ENCODE assay signal across 9 cellular contexts in the genomic region with DNA sequence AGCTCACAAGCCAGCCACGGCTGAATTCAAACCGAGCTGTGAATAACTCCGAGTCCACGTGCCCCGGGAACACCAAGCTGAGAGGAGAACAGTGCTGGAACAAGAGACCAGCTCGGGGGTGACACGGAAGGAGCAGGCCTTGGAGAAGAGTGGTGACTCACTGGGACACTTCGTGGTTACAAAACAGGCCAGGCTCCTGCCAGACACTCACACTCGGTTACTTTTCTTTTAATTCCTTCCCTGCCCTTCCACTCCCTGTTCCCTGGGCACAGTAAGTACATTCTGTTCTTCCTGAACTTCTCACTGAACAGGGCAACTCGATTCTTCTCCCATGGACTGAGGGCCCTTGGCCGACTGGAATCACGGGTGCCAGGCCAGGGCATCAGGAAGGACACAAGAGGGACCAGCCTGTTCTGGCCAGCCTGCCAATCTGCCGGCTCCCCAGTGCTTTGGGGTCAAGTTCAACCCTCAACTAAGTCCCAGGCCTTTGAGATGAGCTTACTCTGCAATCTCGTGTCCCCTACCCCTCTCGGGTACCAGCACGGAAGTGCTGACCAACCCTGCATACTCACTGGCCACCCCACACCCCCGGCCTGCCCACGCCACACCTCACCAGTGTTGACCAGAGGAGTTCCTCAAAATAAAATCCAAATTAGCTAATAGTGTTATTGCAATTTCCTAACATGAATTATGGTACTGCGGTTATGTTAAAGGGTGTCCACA.
A peak's percentile ranks its signal among the peaks of the same experiment; 100 is the strongest.
DNase-seq lines count a peak whose midpoint lies in the region; ATAC-seq, FAIRE-seq and TF ChIP-seq lines count a peak whose summit lies in the region.
"Had no signal": no experiment of that assay in that cellular context is flagged by ENCODE, and none has a peak within 500 bp of the region (broad histone marks: within the 10 kb centered on the region; RNA-seq: fewer than 3 reads in every experiment).

No MANE protein-coding gene starts in this region.

- no peak overlapping the region for H3K18ac ChIP-seq in IMR-90 (ENCODE audit: low read depth, low read length)

- H3K36me3 ChIP-seq in IMR-90 (ENCODE audit: control insufficient read depth, insufficient read depth, low read length) (no peaks in the 10 kb centered on the region), HepG2 (replicated peaks in 1 of 2; ENCODE audit: control insufficient read depth in 1 of 2, insufficient read depth in 2 of 2, low read length in 2 of 2) (no peaks in the 10 kb centered on the region), thoracic aorta (no peaks in the 10 kb centered on the region), SJCRH30 (no peaks in the 10 kb centered on the region)

- no peaks in the 10 kb centered on the region; the same call in 1 of the 2 replicates for H4K20me1 ChIP-seq in IMR-90 (ENCODE audit: insufficient read depth, low read length)
- H4K20me1 ChIP-seq in HepG2 (ENCODE audit: insufficient read depth, low read length), result no peaks in the 10 kb centered on the region

- H2AFZ ChIP-seq in IMR-90 (replicated peaks; ENCODE audit: low read length, poor library complexity) (peak overlapping the region; percentile 79), HepG2 (ENCODE audit: low read length) (no peak overlapping the region)

- no peaks in the 10 kb centered on the region for H3K9me1 ChIP-seq in IMR-90 (ENCODE audit: insufficient read depth, low read length)

- dilution Hi-C loops in IMR-90 (cut with HindIII; ENCODE audit: low sequenced_read_pairs, unreplicated experiment), result no loop called here

- H3K79me1 ChIP-seq in IMR-90 (ENCODE audit: low read depth in 1 of 2, low read length in 2 of 2), result no peaks in the 10 kb centered on the region

- H2BK120ac ChIP-seq in IMR-90 (ENCODE audit: low read depth, low read length), result no peak overlapping the region

- H3K9me3 ChIP-seq in IMR-90 (ENCODE audit: control insufficient read depth, insufficient read depth, low read length), result no peaks in the 10 kb centered on the region
- no peaks in the 10 kb centered on the region for H3K9me3 ChIP-seq in HepG2 (ENCODE audit: low read length)
- no peaks in the 10 kb centered on the region for H3K9me3 ChIP-seq in thoracic aorta
- no peaks in the 10 kb centered on the region for H3K9me3 ChIP-seq in SJCRH30 (replicated peaks)

- 72% methylated on average over 11 of the region's 19 CpGs; no CpG with 5 or more reads in 1 of the 2 experiments for WGBS in IMR-90 (ENCODE audit: extremely low coverage in 2 of 2, insufficient read length in 1 of 2), 2 experiments
- WGBS in HepG2 (ENCODE audit: low lambda C conversion rate), result 16% methylated on average over 19 of the region's 19 CpGs

- H4K8ac ChIP-seq in IMR-90 (ENCODE audit: low read depth in 2 of 2, low read length in 2 of 2), result no peak overlapping the region

- no peak overlapping the region for H3K56ac ChIP-seq in IMR-90 (ENCODE audit: extremely low read depth, insufficient read depth, low read length)

- no peak for TF ChIP-seq RAD21 in IMR-90 (IDR thresholded peaks at IDR 0.05; ENCODE audit: low read length)
- no peak for TF ChIP-seq RAD21 in HepG2 (CRISPR knock-in tag; IDR thresholded peaks at IDR 0.05)

- no peak for FAIRE-seq in HepG2 (lab: Jason Lieb, UNC)

- no peak overlapping the region for H2AK9ac ChIP-seq in IMR-90 (replicated peaks; ENCODE audit: low read depth, low read length, poor library complexity)

- DNase-seq in IMR-90, result peak; percentile 35
- DNase-seq in cerebellar cortex (ENCODE audit: low spot score), result peak; percentile 23
- DNase-seq in HepG2 (ENCODE audit: low spot score), result no peak
- DNase-seq in thoracic aorta (ENCODE audit: low spot score), result peak; percentile 74
- no peak for DNase-seq in SJCRH30
- no peak for DNase-seq in erythroblast (lab: John Stamatoyannopoulos, UW)
- no peak for DNase-seq in stimulated activated CD4-positive, alpha-beta T cell treated with anti-CD3 and anti-CD28 coated beads, Interleukin-15, amount 100 ng/mL, for 24 hours
- DNase-seq: activated naive CD8-positive, alpha-beta T cell treated with anti-CD3 and anti-CD28 coated beads for 36 hours had no signal

- H3K4me3 ChIP-seq in IMR-90 (ENCODE audit: insufficient read depth, low read depth, low read length) (no peak overlapping the region), HepG2 (replicated peaks in 1 of 3; ENCODE audit: insufficient read depth in 1 of 3, low read depth in 2 of 3, low read length in 3 of 3) (no peak overlapping the region), thoracic aorta (no peak overlapping the region), SJCRH30 (no peak overlapping the region)

- H3K9ac ChIP-seq in IMR-90 (ENCODE audit: low read depth, low read length), result no peak overlapping the region
- no peak overlapping the region for H3K9ac ChIP-seq in HepG2 (ENCODE audit: insufficient read depth, low read depth, low read length)

- H4K5ac ChIP-seq in IMR-90 (ENCODE audit: low read depth, low read length), result no peak overlapping the region

- H3K23ac ChIP-seq in IMR-90 (ENCODE audit: low read depth, low read length), result no peak overlapping the region

- peak; percentile 73 for ATAC-seq in IMR-90 (ENCODE audit: low read depth)
- peak; percentile 42; the same call in 2 of the 3 replicates for ATAC-seq in HepG2
- ATAC-seq in thoracic aorta (ENCODE audit: insufficient number of reproducible peaks, low FRiP score, low read depth), result peak; percentile 98
- ATAC-seq in GM18517 (IDR thresholded peaks at IDR 0.05; ENCODE audit: unreplicated experiment), result no peak

- H3K14ac ChIP-seq in IMR-90 (replicated peaks; ENCODE audit: low read depth, low read length), result no peak overlapping the region

- H3K27ac ChIP-seq in IMR-90 (ENCODE audit: insufficient read depth, low read length), result no peak overlapping the region
- no peak overlapping the region for H3K27ac ChIP-seq in HepG2 (ENCODE audit: extremely low read length, insufficient read depth, low read length)
- peak overlapping the region; percentile 83 to 94 for H3K27ac ChIP-seq in thoracic aorta
- no peak overlapping the region for H3K27ac ChIP-seq in SJCRH30

- intact Hi-C loops in IMR-90 (cut with micrococcal nuclease), result no loop called here
- intact Hi-C loops in HepG2 (cut with micrococcal nuclease; ENCODE audit: unreplicated experiment), result no loop called here

- CTCF ChIA-PET in IMR-90 (lab: Yijun Ruan, JAX) (no interaction called here), HepG2 (lab: Yijun Ruan, JAX; ENCODE audit: low intra/inter-chr PET ratio, low total read pairs) (no interaction called here)

- H2BK20ac ChIP-seq in IMR-90 (ENCODE audit: low read depth, low read length), result no peak overlapping the region

- no peak overlapping the region for H2BK15ac ChIP-seq in IMR-90 (ENCODE audit: low read depth, low read length)

- no peak for TF ChIP-seq POLR2A in IMR-90 (IDR thresholded peaks at IDR 0.05; ENCODE audit: low read depth, low read length)
- no peak for TF ChIP-seq POLR2A in HepG2 (IDR thresholded peaks at IDR 0.05; ENCODE audit: insufficient read depth in 1 of 2, low read depth in 2 of 2, low read length in 2 of 2)
- no peak for TF ChIP-seq POLR2A in erythroblast (IDR thresholded peaks at IDR 0.05; ENCODE audit: low read length)

- POLR2A ChIA-PET in IMR-90 (lab: Charles Lee; ENCODE audit: unreplicated experiment), result no interaction called here
- POLR2A ChIA-PET in HepG2 (lab: Yijun Ruan, JAX), result no interaction called here

- no peak overlapping the region for H3K4ac ChIP-seq in IMR-90 (ENCODE audit: low read depth, low read length)

- no peak for TF ChIP-seq CTCF in IMR-90 (conservative IDR thresholded peaks at IDR 0.05; ENCODE audit: low read depth, low read length)
- TF ChIP-seq CTCF in HepG2 (CRISPR knock-in tag; IDR thresholded peaks at IDR 0.05), result no peak
- no peak for TF ChIP-seq CTCF in thoracic aorta (IDR thresholded peaks at IDR 0.05)

- no peak overlapping the region for H3K4me2 ChIP-seq in IMR-90 (ENCODE audit: low read depth, low read length)
- no peak overlapping the region for H3K4me2 ChIP-seq in HepG2 (ENCODE audit: low read depth, low read length)

- no peak overlapping the region for H2BK5ac ChIP-seq in IMR-90 (ENCODE audit: low read depth, low read length, poor library complexity, severe bottlenecking)

- H2AK5ac ChIP-seq in IMR-90 (ENCODE audit: low read depth, low read length), result no peak overlapping the region

- H3K27me3 ChIP-seq in IMR-90 (ENCODE audit: control insufficient read depth, insufficient read depth, low read length), result peaks cover 20% of the 10 kb centered on the region; the same call in 1 of the 2 replicates
- peaks cover 18 to 76% of the 10 kb centered on the region in 2 experiments for H3K27me3 ChIP-seq in HepG2 (ENCODE audit: control insufficient read depth in 1 of 2, insufficient read depth in 2 of 2, low read length in 2 of 2)
- H3K27me3 ChIP-seq in thoracic aorta (replicated peaks; ENCODE audit: insufficient read depth), result no peaks in the 10 kb centered on the region
- H3K27me3 ChIP-seq in SJCRH30, result 0 out of 2 replicates have a peak, but pooled peaks cover 5% of the 10 kb centered on the region

- TF ChIP-seq EP300 in HepG2 (IDR thresholded peaks at IDR 0.05; ENCODE audit: low read depth in 2 of 2, low read length in 2 of 2) (no peak), HepG2 (CRISPR knock-in tag; IDR thresholded peaks at IDR 0.05; ENCODE audit: borderline replicate concordance) (no peak)

- no TSS peak for BruUV-seq in IMR-90 (replicated peaks; lab: Mats Ljungman, UMichigan)
- BruUV-seq in HepG2 (replicated peaks; lab: Mats Ljungman, UMichigan), result no TSS peak

- in situ Hi-C loops in IMR-90 (cut with MboI; ENCODE audit: low sequenced_read_pairs) (no loop called here), HepG2 (cut with HindIII; ENCODE audit: extremely low pct_ligation_motif_present, low pct_unique_long_range_greater_than_20kb) (no loop called here)

- H3K4me1 ChIP-seq in IMR-90 (ENCODE audit: control insufficient read depth, insufficient read depth, low read length) (no peaks in the 10 kb centered on the region), HepG2 (ENCODE audit: insufficient read depth, low read length) (no peaks in the 10 kb centered on the region), thoracic aorta (ENCODE audit: control insufficient read depth in 1 of 2, low read depth in 2 of 2) (peaks cover 17 to 28% of the 10 kb centered on the region in 2 donors), SJCRH30 (no peaks in the 10 kb centered on the region)

- no peak overlapping the region for H4K91ac ChIP-seq in IMR-90 (ENCODE audit: insufficient read depth, low read depth, low read length)

- H3K79me2 ChIP-seq in HepG2 (ENCODE audit: insufficient read depth, low read length), result no peaks in the 10 kb centered on the region

TF ChIP-seq in IMR-90, 13 proteins besides CTCF, POLR2A, EP300 and RAD21:
- TF ChIP-seq NFE2L2 (IDR thresholded peaks at IDR 0.05; ENCODE audit: low read depth, low read length) (no peak), BHLHE40 (IDR thresholded peaks at IDR 0.05; ENCODE audit: low read depth, low read length) (no peak)
TF ChIP-seq in IMR-90: peak in this region for 0.

Comparison
In these comparisons a context has a peak if more than half of its experiments do, and no peak if none do; other contexts are left out.
1. DNase-seq: peak in IMR-90 (single experiment), cerebellar cortex (single experiment) and thoracic aorta (single experiment); none in HepG2 (single experiment), SJCRH30 (0 of 2), erythroblast (0 of 2) and stimulated activated CD4-positive, alpha-beta T cell treated with anti-CD3 and anti-CD28 coated beads, Interleukin-15, amount 100 ng/mL, for 24 hours (single experiment).
2. H3K27ac ChIP-seq: peak in thoracic aorta (2 of 2); none in IMR-90 (single experiment), HepG2 (single experiment) and SJCRH30 (single experiment).